18 cellular contexts compared by ENCODE assay signal in the genomic region with DNA sequence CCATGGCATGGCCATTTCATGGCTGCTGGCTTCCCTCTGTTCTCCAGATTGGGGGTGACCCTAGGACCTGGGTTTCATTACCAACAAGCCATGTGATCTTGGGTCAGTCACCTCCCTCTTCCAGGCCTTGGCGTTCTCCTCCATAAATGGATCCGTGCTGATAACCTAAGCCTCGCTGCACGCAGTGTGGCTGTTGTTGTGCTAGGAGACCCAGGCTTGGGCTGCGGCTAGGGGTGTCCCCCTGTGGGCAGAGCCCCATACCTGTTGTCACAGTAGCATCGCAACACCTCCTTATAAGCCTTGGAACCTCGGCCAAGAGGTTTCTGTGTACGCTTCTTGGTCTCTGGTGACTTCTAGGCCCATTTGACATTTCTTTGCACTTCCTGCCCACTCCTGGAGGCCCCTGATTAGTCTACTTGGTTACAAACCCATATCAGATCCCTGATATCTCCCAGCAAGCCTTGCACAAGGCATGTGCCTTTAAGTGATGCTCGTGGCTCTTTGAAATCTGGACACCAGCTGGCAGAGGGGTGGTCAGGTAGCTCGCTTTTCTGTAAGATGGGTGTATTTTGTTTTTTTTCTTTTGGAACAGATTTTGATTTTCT. TPM values are rescaled to one million over a fixed set of nuclear protein-coding genes. Genes with fewer than 3 reads are reported as not detected.
DNase-seq lines count a peak whose midpoint lies in the region; TF ChIP-seq lines count a peak whose summit lies in the region.
"Had no signal": no experiment of that assay in that cellular context is flagged by ENCODE, and none has a peak within 500 bp of the region (broad histone marks: within the 10 kb centered on the region; RNA-seq: fewer than 3 reads in every experiment).

No MANE protein-coding gene starts in this region.

- no peak for TF ChIP-seq EP300 in sigmoid colon (IDR thresholded peaks at IDR 0.05)

- no peaks in the 10 kb centered on the region for H3K36me3 ChIP-seq in sigmoid colon
- no peaks in the 10 kb centered on the region for H3K36me3 ChIP-seq in testis (ENCODE audit: low read depth, missing control alignments)

- no peak for TF ChIP-seq CTCF in C4-2B (conservative IDR thresholded peaks at IDR 0.05)
- TF ChIP-seq CTCF in NB4 (IDR thresholded peaks at IDR 0.05; ENCODE audit: low read depth, low read length): no peak
- no peak for TF ChIP-seq CTCF in sigmoid colon (IDR thresholded peaks at IDR 0.05)
- no peak for TF ChIP-seq CTCF in testis (IDR thresholded peaks at IDR 0.05)

- 85 to 89% methylated on average over 10 of the region's 10 CpGs for WGBS in sigmoid colon, 2 donors
- 69 to 90% methylated on average over 4 to 10 of the region's 10 CpGs for WGBS in testis, 2 donors

- H3K27me3 ChIP-seq in sigmoid colon (no peaks in the 10 kb centered on the region), testis (no peaks in the 10 kb centered on the region)

- DNase-seq in NB4 (ENCODE audit: low read depth): peak; percentile 39
- DNase-seq in erythroblast (lab: John Stamatoyannopoulos, UW): peak; percentile 61 to 87
- no peak for DNase-seq in sigmoid colon
- no peak for DNase-seq in NCI-H82 (lab: John Stamatoyannopoulos, UW)
- no peak for DNase-seq in AG08396 (ENCODE audit: low spot score)
- DNase-seq in activated CD8-positive, alpha-beta memory T cell treated with anti-CD3 and anti-CD28 coated beads, Interleukin-2, amount 50 U/mL, for 4 hours: no peak
- no peak for DNase-seq in testis
- DNase-seq: activated CD4-positive, alpha-beta memory T cell treated with anti-CD3 and anti-CD28 coated beads, Interleukin-2, amount 10 ng/mL, durations not matched to agents 7 days and 5 days; aorta; dermis blood vessel endothelial cell; DMS53; GOT3; naive B cell; NK-92 treated with Interleukin-12 subunit alpha and Interleukin-12 subunit beta, amount 100 ng/mL, for 24 hours; retina; SHP77 treated with DMSO at 0.1 percent for 48 hours; stimulated activated CD4-positive, alpha-beta T cell treated with anti-CD3 and anti-CD28 coated beads, Interleukin-1b, Interleukin-23, amount 100 ng/mL, for 48 hours had no signal

- H3K4me1 ChIP-seq in sigmoid colon (peaks cover 0 to 98% (median 89%) of the 10 kb centered on the region in 4 donors), testis (peaks cover 34% of the 10 kb centered on the region)

- no peaks in the 10 kb centered on the region for H3K9me3 ChIP-seq in sigmoid colon
- no peaks in the 10 kb centered on the region for H3K9me3 ChIP-seq in testis

- intact Hi-C loops in sigmoid colon (cut with DNase I) (no loop called here), testis (cut with DNase I; ENCODE audit: low total_unique reads) (no loop called here)

- no peak for TF ChIP-seq POLR2A in NB4 (IDR thresholded peaks at IDR 0.05; ENCODE audit: extremely low read depth, insufficient read length)
- no peak for TF ChIP-seq POLR2A in erythroblast (IDR thresholded peaks at IDR 0.05; ENCODE audit: low read length)
- no peak for TF ChIP-seq POLR2A in sigmoid colon (IDR thresholded peaks at IDR 0.05)
- TF ChIP-seq POLR2A in testis (IDR thresholded peaks at IDR 0.05): no peak

- H3K4me3 ChIP-seq in NB4 (ENCODE audit: low read depth, low read length): no peak overlapping the region
- no peak overlapping the region for H3K4me3 ChIP-seq in sigmoid colon
- H3K4me3 ChIP-seq in testis: no peak overlapping the region

- H3K27ac ChIP-seq in C4-2B (peak overlapping the region; percentile 14), sigmoid colon (peak overlapping the region in 3 of 4 donors; percentile 24 to 86 (median 82)), testis (no peak overlapping the region)

RNA-seq across cellular contexts. Expression of a gene that starts 23.6 kb away (rescaled TPM):
- total RNA-seq in sigmoid colon: 10 to 100 TPM; 26.5 to 49.3 (median 37.5) TPM
- 10 to 100 TPM; 17.4 to 31.5 (median 25.4) TPM for polyA plus RNA-seq in sigmoid colon
- total RNA-seq in testis: 10 to 100 TPM; 18.8 to 22.0 TPM
- polyA plus RNA-seq in testis (ENCODE audit: insufficient read depth, low read depth, low replicate concordance): 15.2 TPM

Comparison
In these comparisons a context has a peak if more than half of its experiments do, and no peak if none do; other contexts are left out.
1. H3K27ac ChIP-seq: peak in C4-2B (single experiment) and sigmoid colon (3 of 4); none in testis (0 of 2).
2. DNase-seq: peak in NB4 (single experiment) and erythroblast (2 of 2); none in sigmoid colon (single experiment), NCI-H82 (single experiment), AG08396 (single experiment), activated CD8-positive, alpha-beta memory T cell treated with anti-CD3 and anti-CD28 coated beads, Interleukin-2, amount 50 U/mL, for 4 hours (single experiment) and testis (single experiment).